14 cellular contexts compared by ENCODE assay signal in the genomic region with DNA sequence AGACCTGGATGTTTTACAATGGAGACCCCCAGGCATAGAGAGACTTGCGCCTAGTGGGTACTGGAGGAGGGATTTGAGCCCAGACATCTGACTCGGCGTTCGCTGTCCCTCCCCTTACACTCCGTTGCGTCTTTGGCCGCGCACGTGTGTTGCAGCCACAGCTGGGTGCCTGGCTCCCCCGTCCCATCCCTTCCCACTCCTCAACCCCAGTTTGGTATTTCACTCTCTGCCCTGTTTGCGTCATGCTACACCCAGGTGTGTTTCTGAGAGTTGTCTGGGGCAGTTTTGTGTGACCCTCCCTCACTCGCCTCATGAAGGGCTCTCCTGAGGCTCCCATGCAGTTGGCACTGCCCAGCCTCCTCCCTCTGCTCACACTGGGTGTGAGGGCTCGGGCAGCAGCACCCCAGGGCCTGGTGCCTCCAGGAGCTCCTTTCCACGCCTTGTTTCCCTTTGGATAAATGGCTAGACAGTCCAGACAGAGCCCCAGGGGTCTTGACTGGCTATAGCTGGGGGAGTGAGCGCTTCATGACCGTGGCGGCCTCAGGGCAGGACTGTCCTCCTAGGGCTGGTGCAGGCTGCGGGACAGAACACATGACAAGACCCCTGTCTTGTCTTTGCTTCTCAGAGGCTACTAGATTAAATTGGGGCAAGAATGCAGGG. TPM values are rescaled to one million over a fixed set of nuclear protein-coding genes. Genes with fewer than 3 reads are reported as not detected.
A peak's percentile ranks its signal among the peaks of the same experiment; 100 is the strongest.
DNase-seq lines count a peak whose midpoint lies in the region; TF ChIP-seq lines count a peak whose summit lies in the region.
"Had no signal": no experiment of that assay in that cellular context is flagged by ENCODE, and none has a peak within 500 bp of the region (broad histone marks: within the 10 kb centered on the region; RNA-seq: fewer than 3 reads in every experiment).

No MANE protein-coding gene starts in this region.

- no peaks in the 10 kb centered on the region for H3K27me3 Mint-ChIP-seq in activated naive CD4-positive, alpha-beta T cell treated with anti-CD3 and anti-CD28 coated beads for 36 hours (ENCODE audit: low read depth)
- no peaks in the 10 kb centered on the region for H3K27me3 Mint-ChIP-seq in endodermal cell (ENCODE audit: insufficient read depth)
- H3K27me3 Mint-ChIP-seq in stimulated activated naive CD8-positive, alpha-beta T cell treated with anti-CD3 and anti-CD28 coated beads, Interleukin-15, Interleukin-2, amounts not matched to agents 100 ng/mL and 50 ng/mL, for 24 hours: no peaks in the 10 kb centered on the region

- H3K9ac ChIP-seq in endodermal cell (ENCODE audit: extremely low read depth, low read length, poor library complexity, severe bottlenecking): no peak overlapping the region

- H3K9me3 ChIP-seq in endodermal cell (ENCODE audit: control insufficient read depth, low read length): no peaks in the 10 kb centered on the region
- H3K9me3 ChIP-seq in vagina: no peaks in the 10 kb centered on the region
- H3K9me3 ChIP-seq: suprapubic skin had no signal

- peaks cover 53% of the 10 kb centered on the region for H3K36me3 Mint-ChIP-seq in activated naive CD4-positive, alpha-beta T cell treated with anti-CD3 and anti-CD28 coated beads for 36 hours (ENCODE audit: low read depth)
- H3K36me3 Mint-ChIP-seq in endodermal cell (ENCODE audit: low read depth): peaks cover 12% of the 10 kb centered on the region
- H3K36me3 Mint-ChIP-seq in stimulated activated naive CD8-positive, alpha-beta T cell treated with anti-CD3 and anti-CD28 coated beads, Interleukin-15, Interleukin-2, amounts not matched to agents 100 ng/mL and 50 ng/mL, for 24 hours (ENCODE audit: low read depth): peaks cover 17% of the 10 kb centered on the region

- TF ChIP-seq POLR2A in vagina (IDR thresholded peaks at IDR 0.05): no peak

- peak overlapping the region; percentile 90 for H3K27ac Mint-ChIP-seq in activated naive CD4-positive, alpha-beta T cell treated with anti-CD3 and anti-CD28 coated beads for 36 hours
- H3K27ac Mint-ChIP-seq in endodermal cell: no peak overlapping the region
- peak overlapping the region; percentile 98 for H3K27ac Mint-ChIP-seq in stimulated activated naive CD8-positive, alpha-beta T cell treated with anti-CD3 and anti-CD28 coated beads, Interleukin-15, Interleukin-2, amounts not matched to agents 100 ng/mL and 50 ng/mL, for 24 hours

- H3K4me3 ChIP-seq in endodermal cell (ENCODE audit: low read length) (no peak overlapping the region), vagina (no peak overlapping the region)
- H3K4me3 ChIP-seq: smooth muscle cell, suprapubic skin had no signal

- H3K4me3 Mint-ChIP-seq in activated naive CD4-positive, alpha-beta T cell treated with anti-CD3 and anti-CD28 coated beads for 36 hours: peak overlapping the region; percentile 79
- H3K4me3 Mint-ChIP-seq in endodermal cell: no peak overlapping the region
- H3K4me3 Mint-ChIP-seq in stimulated activated naive CD8-positive, alpha-beta T cell treated with anti-CD3 and anti-CD28 coated beads, Interleukin-15, Interleukin-2, amounts not matched to agents 100 ng/mL and 50 ng/mL, for 24 hours: peak overlapping the region; percentile 74

- H3K36me3 ChIP-seq in endodermal cell (ENCODE audit: control insufficient read depth, insufficient read depth, low read length) (peaks cover 4% of the 10 kb centered on the region), vagina (no peaks in the 10 kb centered on the region)

- CTCF ChIA-PET in activated naive CD4-positive, alpha-beta T cell treated with anti-CD3 and anti-CD28 coated beads for 36 hours (lab: Charles Lee): interaction anchor here (1.3 to 25.4 kb wide), 4 partner anchors 8 to 87 kb away, joined by 3 to 437 read pairs (median 353); partner anchors contain the start of gene TCF7
- CTCF ChIA-PET in RWPE1 (lab: Yijun Ruan, JAX): interaction anchor here (0.7 to 7.9 kb wide), 5 partner anchors 11 to 88 kb away, joined by 3 to 39 read pairs (median 5); no protein-coding TSS in a partner anchor

- peaks cover 100% of the 10 kb centered on the region for H3K4me1 Mint-ChIP-seq in activated naive CD4-positive, alpha-beta T cell treated with anti-CD3 and anti-CD28 coated beads for 36 hours (ENCODE audit: low read depth)
- H3K4me1 Mint-ChIP-seq in endodermal cell: peaks cover 2% of the 10 kb centered on the region
- peaks cover 100% of the 10 kb centered on the region for H3K4me1 Mint-ChIP-seq in stimulated activated naive CD8-positive, alpha-beta T cell treated with anti-CD3 and anti-CD28 coated beads, Interleukin-15, Interleukin-2, amounts not matched to agents 100 ng/mL and 50 ng/mL, for 24 hours (ENCODE audit: low read depth)

- H3K27ac ChIP-seq in RWPE1 (peak overlapping the region; percentile 23), endodermal cell (ENCODE audit: low read depth, low read length) (peak overlapping the region; percentile 38), vagina (no peak overlapping the region)
- H3K27ac ChIP-seq: suprapubic skin had no signal

- POLR2A ChIA-PET in RWPE1 (lab: Yijun Ruan, JAX; ENCODE audit: low non-redundant PET): no interaction called here

- H3K27me3 ChIP-seq in endodermal cell (ENCODE audit: control insufficient read depth, insufficient read depth, low read length, poor library complexity, severe bottlenecking) (no peaks in the 10 kb centered on the region), vagina (no peaks in the 10 kb centered on the region)
- H3K27me3 ChIP-seq: suprapubic skin had no signal

- WGBS in endodermal cell (ENCODE audit: insufficient coverage in 1 of 2, insufficient read length in 1 of 2), 2 experiments: 92 to 96% methylated on average over 12 to 18 of the region's 18 CpGs

- no peaks in the 10 kb centered on the region for H3K4me1 ChIP-seq in endodermal cell (ENCODE audit: control insufficient read depth, insufficient read depth, low read length)
- H3K4me1 ChIP-seq in vagina: peaks cover 29% of the 10 kb centered on the region

- H3K9me3 Mint-ChIP-seq in activated naive CD4-positive, alpha-beta T cell treated with anti-CD3 and anti-CD28 coated beads for 36 hours: no peaks in the 10 kb centered on the region
- no peaks in the 10 kb centered on the region for H3K9me3 Mint-ChIP-seq in endodermal cell
- no peaks in the 10 kb centered on the region for H3K9me3 Mint-ChIP-seq in stimulated activated naive CD8-positive, alpha-beta T cell treated with anti-CD3 and anti-CD28 coated beads, Interleukin-15, Interleukin-2, amounts not matched to agents 100 ng/mL and 50 ng/mL, for 24 hours

- intact Hi-C loops in activated naive CD4-positive, alpha-beta T cell treated with anti-CD3 and anti-CD28 coated beads for 36 hours (cut with micrococcal nuclease): loop anchor here (1.0 kb wide), 1 partner anchor 9 kb away; no protein-coding TSS in a partner anchor
- intact Hi-C loops in vagina (cut with DNase I): no loop called here

- peak; percentile 59 for DNase-seq in activated naive CD4-positive, alpha-beta T cell treated with anti-CD3 and anti-CD28 coated beads for 36 hours
- no peak for DNase-seq in activated naive CD4-positive, alpha-beta T cell treated with anti-CD3 and anti-CD28 coated beads, Interleukin-2, amount 50 U/mL, for 16 hours
- DNase-seq in RWPE1 (ENCODE audit: low spot score) (no peak), endodermal cell (no peak), NCI-H1930 (lab: John Stamatoyannopoulos, UW) (no peak), vagina (ENCODE audit: extremely low spot score in 2 of 2) (no peak), NCI-H510A (lab: John Stamatoyannopoulos, UW) (no peak)
- DNase-seq: DMS79 treated with DMSO at 0.1 percent for 48 hours, Kasumi-1, NCI-H1694, NCI-H526 treated with DMSO at 0.1 percent for 48 hours had no signal

- TF ChIP-seq CTCF in RWPE1 (conservative IDR thresholded peaks at IDR 0.05; ENCODE audit: low read depth): no peak
- TF ChIP-seq CTCF in endodermal cell (conservative IDR thresholded peaks at IDR 0.05): no peak
- no peak for TF ChIP-seq CTCF in vagina (IDR thresholded peaks at IDR 0.05)

RNA-seq across cellular contexts. Expression of gene TCF7, which starts 13.6 kb away (rescaled TPM):
- 10 to 100 TPM; 87.9 to 92.3 TPM for total RNA-seq in activated naive CD4-positive, alpha-beta T cell treated with anti-CD3 and anti-CD28 coated beads for 36 hours
- total RNA-seq in endodermal cell: 10 to 100 TPM; 14.9 to 19.4 TPM
- polyA plus RNA-seq in endodermal cell (2013, experiment 1 of 2): 9.0 TPM
- polyA plus RNA-seq in endodermal cell (2013, experiment 2 of 2): 8.9 TPM
- total RNA-seq in vagina: 1.7 TPM

RNA-seq across cellular contexts. Expression of gene SKP1, which starts 48.6 kb away (rescaled TPM):
- 100 to 1,000 TPM; 307 to 309 TPM for total RNA-seq in activated naive CD4-positive, alpha-beta T cell treated with anti-CD3 and anti-CD28 coated beads for 36 hours
- total RNA-seq in endodermal cell: 100 to 1,000 TPM; 357 to 427 TPM
- 626 TPM for polyA plus RNA-seq in endodermal cell (2013, experiment 1 of 2)
- polyA plus RNA-seq in endodermal cell (2013, experiment 2 of 2): 605 TPM
- total RNA-seq in vagina: 147 TPM

Comparison
In these comparisons a context has a peak if more than half of its experiments do, and no peak if none do; other contexts are left out.
1. RNA of gene TCF7, which starts 13.6 kb away (total RNA-seq): 87.9 to 92.3 TPM in activated naive CD4-positive, alpha-beta T cell treated with anti-CD3 and anti-CD28 coated beads for 36 hours; 14.9 to 19.4 TPM in endodermal cell and 1.7 TPM in vagina (single experiment); every median in the first group is over 4 times any median in the second.